18 cellular contexts compared by ENCODE assay signal in the genomic region with DNA sequence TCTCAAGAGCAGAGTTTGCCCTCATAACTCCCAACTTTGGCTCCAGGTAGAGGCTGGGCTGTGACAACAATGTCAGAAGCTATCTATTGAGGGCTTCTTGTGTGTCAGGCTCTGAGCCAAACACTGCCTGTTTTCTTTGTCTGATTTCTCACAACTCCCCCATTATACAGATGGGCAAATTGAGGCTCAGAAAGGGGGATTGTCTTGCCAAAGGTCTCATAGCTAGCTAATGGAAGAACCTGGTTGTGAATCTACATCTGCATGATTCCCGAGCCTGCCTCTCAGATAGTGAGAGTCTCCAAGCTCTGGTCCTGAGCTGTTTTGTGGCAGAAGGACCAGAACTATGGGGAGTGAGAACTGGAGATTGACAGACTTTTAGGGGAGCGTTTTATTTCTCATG. TPM values are rescaled to one million over a fixed set of nuclear protein-coding genes. Genes with fewer than 3 reads are reported as not detected.
A peak's percentile ranks its signal among the peaks of the same experiment; 100 is the strongest.
DNase-seq lines count a peak whose midpoint lies in the region; ATAC-seq and TF ChIP-seq lines count a peak whose summit lies in the region.
"Had no signal": no experiment of that assay in that cellular context is flagged by ENCODE, and none has a peak within 500 bp of the region (broad histone marks: within the 10 kb centered on the region; RNA-seq: fewer than 3 reads in every experiment).

No MANE protein-coding gene starts in this region.

- peaks cover 2% of the 10 kb centered on the region for H3K27me3 Mint-ChIP-seq in activated T-cell treated with anti-CD3 and anti-CD28 coated beads, Interleukin-2, amount 50 U/mL, for 4 hours (ENCODE audit: low read depth)
- H3K27me3 Mint-ChIP-seq in naive thymus-derived CD8-positive, alpha-beta T cell = peaks cover 2 to 16% (median 5%) of the 10 kb centered on the region in 5 donors

- H3K4me3 ChIP-seq in kidney epithelial cell (ENCODE audit: low read depth, low read length) = peak overlapping the region; percentile 65
- no peak overlapping the region for H3K4me3 ChIP-seq in thymus (ENCODE audit: low read length)

- peaks cover 3% of the 10 kb centered on the region for H3K36me3 Mint-ChIP-seq in activated T-cell treated with anti-CD3 and anti-CD28 coated beads, Interleukin-2, amount 50 U/mL, for 4 hours (ENCODE audit: insufficient read depth)
- peaks cover 0 to 20% (median 10%) of the 10 kb centered on the region in 3 donors for H3K36me3 Mint-ChIP-seq in naive thymus-derived CD8-positive, alpha-beta T cell
- H3K36me3 Mint-ChIP-seq: activated naive CD4-positive, alpha-beta T cell treated with anti-CD3 and anti-CD28 coated beads, Interleukin-2, amount 10 ng/mL, durations not matched to agents 7 days and 5 days; mesothelial cell of epicardium had no signal

- H3K36me3 ChIP-seq in kidney epithelial cell (ENCODE audit: control insufficient read depth, insufficient read depth, low read length) (peaks cover 4% of the 10 kb centered on the region), thymus (ENCODE audit: control insufficient read depth, insufficient read depth) (no peaks in the 10 kb centered on the region)

- ATAC-seq in activated T-cell treated with anti-CD3 and anti-CD28 coated beads, Interleukin-2, amount 50 U/mL, for 4 hours = no peak
- ATAC-seq in HG03280 (IDR thresholded peaks at IDR 0.05; ENCODE audit: unreplicated experiment) = no peak
- no peak for ATAC-seq in naive thymus-derived CD8-positive, alpha-beta T cell
- ATAC-seq: SK-N-SH treated with all-trans-retinoic acid at 6 μM for 48 hours had no signal

- CTCF ChIA-PET in RWPE1 (lab: Yijun Ruan, JAX) = interaction anchor here (0.6 to 2.4 kb wide), 6 partner anchors 9 to 229 kb away, joined by 3 to 8 read pairs (median 6); no protein-coding TSS in a partner anchor

- peak overlapping the region; percentile 95 for H3K4me3 Mint-ChIP-seq in activated T-cell treated with anti-CD3 and anti-CD28 coated beads, Interleukin-2, amount 50 U/mL, for 4 hours
- peak overlapping the region in 4 of 10 donors; percentile 59 to 98 (median 97) for H3K4me3 Mint-ChIP-seq in naive thymus-derived CD8-positive, alpha-beta T cell
- H3K4me3 Mint-ChIP-seq: mesothelial cell of epicardium had no signal

- no peak for TF ChIP-seq CTCF in RWPE1 (conservative IDR thresholded peaks at IDR 0.05; ENCODE audit: low read depth)
- no peak for TF ChIP-seq CTCF in kidney epithelial cell (IDR thresholded peaks at IDR 0.05; ENCODE audit: insufficient read depth, low read length, poor library complexity, severe bottlenecking)

- no peaks in the 10 kb centered on the region for H3K4me1 ChIP-seq in thymus (ENCODE audit: control insufficient read depth, insufficient read depth, low read length)

- H3K27me3 ChIP-seq in kidney epithelial cell (ENCODE audit: control insufficient read depth, insufficient read depth, low read length) = no peaks in the 10 kb centered on the region
- H3K27me3 ChIP-seq in thymus (ENCODE audit: control insufficient read depth, insufficient read depth) = peaks cover 3% of the 10 kb centered on the region
- H3K27me3 ChIP-seq: tibial artery had no signal

- POLR2A ChIA-PET in RWPE1 (lab: Yijun Ruan, JAX; ENCODE audit: low non-redundant PET) = no interaction called here
- POLR2A ChIA-PET in naive thymus-derived CD8-positive, alpha-beta T cell (lab: Charles Lee) = no interaction called here

- DNase-seq in activated T-cell treated with anti-CD3 and anti-CD28 coated beads, Interleukin-2, amount 50 U/mL, for 4 hours = no peak
- no peak for DNase-seq in activated T-cell treated with anti-CD3 and anti-CD28 coated beads for 4 hours
- DNase-seq in RWPE1 (ENCODE audit: low spot score) = no peak
- no peak for DNase-seq in kidney epithelial cell (ENCODE audit: low read depth)
- DNase-seq in naive thymus-derived CD8-positive, alpha-beta T cell = no peak
- DNase-seq in pons (ENCODE audit: low spot score) = no peak
- DNase-seq: 8988T; activated naive CD4-positive, alpha-beta T cell treated with anti-CD3 and anti-CD28 coated beads, Interleukin-2, amount 10 ng/mL, durations not matched to agents 7 days and 5 days; effector memory CD4-positive, alpha-beta T cell; GDM1; GOT3; NCI-H1417 treated with DMSO at 0.1 percent for 48 hours; NCI-H345 had no signal

- H3K27ac ChIP-seq in RWPE1 (peak overlapping the region; percentile 66; the same call in 1 of the 2 replicates), thymus (ENCODE audit: low read depth) (peak overlapping the region; percentile 52)

- peaks cover 16% of the 10 kb centered on the region for H3K4me1 Mint-ChIP-seq in activated T-cell treated with anti-CD3 and anti-CD28 coated beads, Interleukin-2, amount 50 U/mL, for 4 hours (ENCODE audit: low read depth)
- H3K4me1 Mint-ChIP-seq in naive thymus-derived CD8-positive, alpha-beta T cell = peaks cover 16 to 49% (median 26%) of the 10 kb centered on the region in 4 donors

- peaks cover 3% of the 10 kb centered on the region for H3K9me3 ChIP-seq in thymus (ENCODE audit: control insufficient read depth)
- H3K9me3 ChIP-seq: tibial artery had no signal

- H3K9me3 Mint-ChIP-seq in activated T-cell treated with anti-CD3 and anti-CD28 coated beads, Interleukin-2, amount 50 U/mL, for 4 hours = no peaks in the 10 kb centered on the region
- H3K9me3 Mint-ChIP-seq in naive thymus-derived CD8-positive, alpha-beta T cell = no peaks in the 10 kb centered on the region
- H3K9me3 Mint-ChIP-seq: activated naive CD4-positive, alpha-beta T cell treated with anti-CD3 and anti-CD28 coated beads, Interleukin-2, amount 10 ng/mL, durations not matched to agents 7 days and 5 days; mesothelial cell of epicardium had no signal

- peak overlapping the region in 5 of 10 donors; percentile 28 to 87 (median 85) for H3K27ac Mint-ChIP-seq in naive thymus-derived CD8-positive, alpha-beta T cell
- H3K27ac Mint-ChIP-seq: activated naive CD4-positive, alpha-beta T cell treated with anti-CD3 and anti-CD28 coated beads, Interleukin-2, amount 10 ng/mL, durations not matched to agents 7 days and 5 days; mesothelial cell of epicardium had no signal

- WGBS in thymus = 97% methylated on average over 2 of the region's 2 CpGs

RNA-seq across cellular contexts. Expression of gene CD40, which starts 1.4 kb away (rescaled TPM):
- 10 to 100 TPM in 2 of 3 donors, 1 to 10 TPM in 1; 7.6 to 29.2 (median 10.6) TPM for total RNA-seq in activated T-cell treated with anti-CD3 and anti-CD28 coated beads, Interleukin-2, amount 50 U/mL, for 4 hours
- 57.6 and 58.3 TPM in 2 replicates for total RNA-seq in kidney epithelial cell
- polyA plus RNA-seq in thymus = 30.6 TPM
- total RNA-seq in naive thymus-derived CD8-positive, alpha-beta T cell = 10 to 100 TPM; 10.1 to 11.8 TPM
- polyA plus RNA-seq in naive thymus-derived CD8-positive, alpha-beta T cell = 1 to 10 TPM; 2.0 to 4.3 (median 3.1) TPM

RNA-seq across cellular contexts. Expression of gene NCOA5, which starts 29.8 kb away (rescaled TPM):
- total RNA-seq in activated T-cell treated with anti-CD3 and anti-CD28 coated beads, Interleukin-2, amount 50 U/mL, for 4 hours = 10 to 100 TPM; 38.2 to 45.0 (median 43.3) TPM
- total RNA-seq in kidney epithelial cell = 30.5 and 31.4 TPM in 2 replicates
- 21.5 TPM for polyA plus RNA-seq in thymus
- 10 to 100 TPM; 42.2 to 43.9 TPM for total RNA-seq in naive thymus-derived CD8-positive, alpha-beta T cell
- polyA plus RNA-seq in naive thymus-derived CD8-positive, alpha-beta T cell = 10 to 100 TPM; 13.0 to 36.0 (median 18.4) TPM
